Comparison of ENCODE assay signal across 1 cellular context in genomic region chr1:154574715-154575114, GRCh38.
A peak's percentile ranks its signal among the peaks of the same experiment; 100 is the strongest.
TF ChIP-seq lines count a peak whose summit lies in the region.

No MANE protein-coding gene starts in this region.

TF ChIP-seq in GM12878, 131 proteins besides CTCF, POLR2A, EP300 and RAD21:
- TF ChIP-seq BHLHE40 (IDR thresholded peaks at IDR 0.05; ENCODE audit: borderline replicate concordance in 1 of 2, low read depth in 2 of 2, low read length in 1 of 2) (peak; percentile 53 to 58; a peak in 1 of 4 replicates), TCF3 (IDR thresholded peaks at IDR 0.05; ENCODE audit: borderline replicate concordance, insufficient read depth, low read depth, low read length) (no peak)
TF ChIP-seq in GM12878: peak in this region for 1.
